ENCODE assay signal across 17 cellular contexts in genomic region chr1:53063744-53064515, GRCh38. TPM values are rescaled to one million over a fixed set of nuclear protein-coding genes. Genes with fewer than 3 reads are reported as not detected.
DNase-seq lines count a peak whose midpoint lies in the region; ATAC-seq and TF ChIP-seq lines count a peak whose summit lies in the region.
"Had no signal": no experiment of that assay in that cellular context is flagged by ENCODE, and none has a peak within 500 bp of the region (broad histone marks: within the 10 kb centered on the region; RNA-seq: fewer than 3 reads in every experiment).

No MANE protein-coding gene starts in this region.

- dilution Hi-C loops in IMR-90 (cut with HindIII; ENCODE audit: low sequenced_read_pairs, unreplicated experiment), result no loop called here

- H2AK9ac ChIP-seq in IMR-90 (replicated peaks; ENCODE audit: low read depth, low read length, poor library complexity), result no peak overlapping the region

- no peak overlapping the region for H3K4me2 ChIP-seq in IMR-90 (ENCODE audit: low read depth, low read length)

- H3K4me1 ChIP-seq in IMR-90 (ENCODE audit: control insufficient read depth, insufficient read depth, low read length), result peaks cover 13% of the 10 kb centered on the region
- peaks cover 8 to 39% (median 10%) of the 10 kb centered on the region in 3 donors for H3K4me1 ChIP-seq in esophagus squamous epithelium
- peaks cover 37% of the 10 kb centered on the region for H3K4me1 ChIP-seq in suprapubic skin

- H3K27ac ChIP-seq in IMR-90 (ENCODE audit: insufficient read depth, low read length) (no peak overlapping the region), esophagus squamous epithelium (peak overlapping the region in 2 of 4 donors; percentile 62 to 86), suprapubic skin (no peak overlapping the region)
- H3K27ac ChIP-seq: C4-2B had no signal

- no peak overlapping the region; the same call in 1 of the 2 replicates for H2BK120ac ChIP-seq in IMR-90 (ENCODE audit: low read depth, low read length)

- H3K79me1 ChIP-seq in IMR-90 (ENCODE audit: low read depth in 1 of 2, low read length in 2 of 2), result peaks cover 0 to 6% of the 10 kb centered on the region in 2 experiments; a peak in 1 of 4 replicates

- no peak overlapping the region; the same call in 1 of the 2 replicates for H3K4ac ChIP-seq in IMR-90 (ENCODE audit: low read depth, low read length)

- no peak overlapping the region for H3K27ac Mint-ChIP-seq in naive thymus-derived CD8-positive, alpha-beta T cell
- H3K27ac Mint-ChIP-seq: activated naive CD4-positive, alpha-beta T cell treated with anti-CD3 and anti-CD28 coated beads, Interleukin-2, amount 50 U/mL, for 72 hours had no signal

- H3K36me3 ChIP-seq in IMR-90 (ENCODE audit: control insufficient read depth, insufficient read depth, low read length) (peaks cover 1% of the 10 kb centered on the region; the same call in 1 of the 2 replicates), esophagus squamous epithelium (no peaks in the 10 kb centered on the region), suprapubic skin (no peaks in the 10 kb centered on the region)
- H3K36me3 ChIP-seq: Peyer's patch had no signal

- H3K4me3 Mint-ChIP-seq in naive thymus-derived CD8-positive, alpha-beta T cell, result peak overlapping the region in 8 of 10 donors; percentile 28 to 79 (median 66)

- TF ChIP-seq EP300 in suprapubic skin (IDR thresholded peaks at IDR 0.05), result no peak

- TF ChIP-seq CTCF in IMR-90 (conservative IDR thresholded peaks at IDR 0.05; ENCODE audit: low read depth, low read length), result no peak
- no peak for TF ChIP-seq CTCF in esophagus squamous epithelium (IDR thresholded peaks at IDR 0.05)
- TF ChIP-seq CTCF in suprapubic skin (IDR thresholded peaks at IDR 0.05), result no peak

- WGBS in IMR-90 (ENCODE audit: extremely low coverage in 2 of 2, insufficient read length in 1 of 2), 2 experiments, result no CpG with 5 or more reads among the region's 9 CpGs
- WGBS in esophagus squamous epithelium, 2 donors, result 86 to 92% methylated on average over 6 to 9 of the region's 9 CpGs
- WGBS in suprapubic skin, result 88% methylated on average over 9 of the region's 9 CpGs

- intact Hi-C loops in IMR-90 (cut with micrococcal nuclease), result loop anchor here (5.0 kb wide), 2 partner anchors 118 to 133 kb away; partner anchors contain the start of gene CPT2
- intact Hi-C loops in esophagus squamous epithelium (cut with DNase I), result no loop called here

- no peak overlapping the region for H4K91ac ChIP-seq in IMR-90 (ENCODE audit: insufficient read depth, low read depth, low read length)

- POLR2A ChIA-PET in IMR-90 (lab: Charles Lee; ENCODE audit: unreplicated experiment), result no interaction called here
- POLR2A ChIA-PET in naive thymus-derived CD8-positive, alpha-beta T cell (lab: Charles Lee), result no interaction called here

- peaks cover 7% of the 10 kb centered on the region; the same call in 1 of the 2 replicates for H3K9me1 ChIP-seq in IMR-90 (ENCODE audit: insufficient read depth, low read length)

- CTCF ChIA-PET in IMR-90 (lab: Yijun Ruan, JAX), result no interaction called here

- H3K4me3 ChIP-seq in IMR-90 (ENCODE audit: insufficient read depth, low read depth, low read length) (no peak overlapping the region), esophagus squamous epithelium (peak overlapping the region in 3 of 4 donors; percentile 48 to 69 (median 58)), suprapubic skin (peak overlapping the region; percentile 57)
- H3K4me3 ChIP-seq: GM12878 had no signal

- peaks cover 0 to 3% (median 0%) of the 10 kb centered on the region in 9 donors for H3K9me3 Mint-ChIP-seq in naive thymus-derived CD8-positive, alpha-beta T cell
- H3K9me3 Mint-ChIP-seq: activated naive CD4-positive, alpha-beta T cell treated with anti-CD3 and anti-CD28 coated beads, Interleukin-2, amount 50 U/mL, for 72 hours had no signal

- no peak for ATAC-seq in IMR-90 (ENCODE audit: low read depth)
- ATAC-seq in naive thymus-derived CD8-positive, alpha-beta T cell, result no peak
- no peak for ATAC-seq in HG03097 (IDR thresholded peaks at IDR 0.05; ENCODE audit: low FRiP score, unreplicated experiment)
- ATAC-seq: GM12878 had no signal

- TSS peak; percentile 3 for BruUV-seq in IMR-90 (replicated peaks; lab: Mats Ljungman, UMichigan)

- H4K20me1 ChIP-seq in IMR-90 (ENCODE audit: insufficient read depth, low read length), result no peaks in the 10 kb centered on the region

- peaks cover 8 to 20% (median 13%) of the 10 kb centered on the region in 4 donors for H3K4me1 Mint-ChIP-seq in naive thymus-derived CD8-positive, alpha-beta T cell

- H3K23ac ChIP-seq in IMR-90 (ENCODE audit: low read depth, low read length), result no peak overlapping the region; the same call in 1 of the 2 replicates

- H3K36me3 Mint-ChIP-seq in naive thymus-derived CD8-positive, alpha-beta T cell, result peaks cover 0 to 2% (median 0%) of the 10 kb centered on the region in 3 donors
- H3K36me3 Mint-ChIP-seq: activated naive CD4-positive, alpha-beta T cell treated with anti-CD3 and anti-CD28 coated beads, Interleukin-2, amount 50 U/mL, for 72 hours had no signal

- no peak overlapping the region for H2BK15ac ChIP-seq in IMR-90 (ENCODE audit: low read depth, low read length)

- no peak overlapping the region for H3K18ac ChIP-seq in IMR-90 (ENCODE audit: low read depth, low read length)

- peak overlapping the region; percentile 60 for H2AK5ac ChIP-seq in IMR-90 (ENCODE audit: low read depth, low read length)

- H3K56ac ChIP-seq in IMR-90 (ENCODE audit: extremely low read depth, insufficient read depth, low read length), result no peak overlapping the region

- H4K5ac ChIP-seq in IMR-90 (ENCODE audit: low read depth, low read length), result no peak overlapping the region

- DNase-seq in IMR-90 (no peak), esophagus squamous epithelium (lab: John Stamatoyannopoulos, UW) (no peak), suprapubic skin (ENCODE audit: low spot score in 2 of 2) (no peak), occipital lobe (lab: John Stamatoyannopoulos, UW) (no peak), SIG-M5 (lab: John Stamatoyannopoulos, UW) (no peak)
- no peak for DNase-seq in naive thymus-derived CD8-positive, alpha-beta T cell
- DNase-seq: activated CD4-positive, CD25-positive, alpha-beta regulatory T cell; hypothalamus; NCI-H69 had no signal

- TF ChIP-seq RAD21 in IMR-90 (IDR thresholded peaks at IDR 0.05; ENCODE audit: low read length), result no peak

- in situ Hi-C loops in IMR-90 (cut with MboI; ENCODE audit: low sequenced_read_pairs), result no loop called here

- H2AFZ ChIP-seq in IMR-90 (replicated peaks; ENCODE audit: low read length, poor library complexity), result no peak overlapping the region

- peaks cover 22 to 62% (median 27%) of the 10 kb centered on the region in 5 donors for H3K27me3 Mint-ChIP-seq in naive thymus-derived CD8-positive, alpha-beta T cell

- H3K27me3 ChIP-seq in IMR-90 (ENCODE audit: control insufficient read depth, insufficient read depth, low read length) (peaks cover 2% of the 10 kb centered on the region; the same call in 1 of the 2 replicates), esophagus squamous epithelium (peaks cover 0 to 39% (median 8%) of the 10 kb centered on the region in 4 donors), suprapubic skin (peaks cover 29% of the 10 kb centered on the region)

- TF ChIP-seq POLR2A in IMR-90 (IDR thresholded peaks at IDR 0.05; ENCODE audit: low read depth, low read length) (no peak), esophagus squamous epithelium (IDR thresholded peaks at IDR 0.05) (no peak), suprapubic skin (IDR thresholded peaks at IDR 0.05) (no peak)

- H2BK20ac ChIP-seq in IMR-90 (ENCODE audit: low read depth, low read length), result no peak overlapping the region

- H4K8ac ChIP-seq in IMR-90 (ENCODE audit: low read depth in 2 of 2, low read length in 2 of 2), result no peak overlapping the region

- no peak overlapping the region for H2BK5ac ChIP-seq in IMR-90 (ENCODE audit: low read depth, low read length, poor library complexity, severe bottlenecking)

- H3K14ac ChIP-seq in IMR-90 (replicated peaks; ENCODE audit: low read depth, low read length), result no peak overlapping the region

- no peaks in the 10 kb centered on the region for H3K9me3 ChIP-seq in IMR-90 (ENCODE audit: control insufficient read depth, insufficient read depth, low read length)
- no peaks in the 10 kb centered on the region for H3K9me3 ChIP-seq in esophagus squamous epithelium
- no peaks in the 10 kb centered on the region for H3K9me3 ChIP-seq in suprapubic skin
- H3K9me3 ChIP-seq: Peyer's patch had no signal

- H3K9ac ChIP-seq in IMR-90 (ENCODE audit: low read depth, low read length), result no peak overlapping the region

TF ChIP-seq in IMR-90, 13 proteins besides CTCF, POLR2A, EP300 and RAD21:
- TF ChIP-seq CHD1 (IDR thresholded peaks at IDR 0.05; ENCODE audit: low read depth, low read length) (no peak), MXI1 (IDR thresholded peaks at IDR 0.05; ENCODE audit: borderline replicate concordance, low read depth, low read length) (no peak), SMC3 (IDR thresholded peaks at IDR 0.05; ENCODE audit: low read depth, low read length) (no peak), FOS (IDR thresholded peaks at IDR 0.05; ENCODE audit: low read depth, low read length) (no peak), RCOR1 (IDR thresholded peaks at IDR 0.05; ENCODE audit: insufficient replicate concordance, low read length) (no peak), MAZ (IDR thresholded peaks at IDR 0.05; ENCODE audit: borderline replicate concordance, low read depth, low read length) (no peak), CEBPB (IDR thresholded peaks at IDR 0.05; ENCODE audit: low read depth, low read length) (no peak), USF2 (IDR thresholded peaks at IDR 0.05; ENCODE audit: low read depth, low read length) (no peak), MAFK (IDR thresholded peaks at IDR 0.05; ENCODE audit: low read depth, low read length) (no peak), NFE2L2 (IDR thresholded peaks at IDR 0.05; ENCODE audit: low read depth, low read length) (no peak)

RNA-seq across cellular contexts. Expression of gene PODN, which starts 1.9 kb away (rescaled TPM):
- total RNA-seq in IMR-90 (2012; rRNA removed) (0.54 and 0.56 TPM in 2 replicates), esophagus squamous epithelium (100 to 1,000 TPM in 1 of 4 donors, 10 to 100 TPM in 2, 1 to 10 TPM in 1; 5.1 to 107 (median 19.0) TPM), suprapubic skin (10 to 100 TPM; 13.9 to 32.8 (median 19.8) TPM), occipital lobe (1.2 TPM)
- polyA plus RNA-seq in IMR-90 (2012; rRNA removed), result 5.4 and 6.2 TPM in 2 replicates
- polyA plus RNA-seq in IMR-90 (2012; cell fraction: cytosol; rRNA removed), result 4.1 and 10.2 TPM in 2 replicates
- polyA plus RNA-seq in IMR-90 (2012; cell fraction: nucleus; rRNA removed; ENCODE audit: low replicate concordance), result 28.0 and 31.3 TPM in 2 replicates
- total RNA-seq in naive thymus-derived CD8-positive, alpha-beta T cell, result not detected
- polyA plus RNA-seq in naive thymus-derived CD8-positive, alpha-beta T cell, result under 1 TPM in 1 of 3 donors, not detected in 2; 0.35 TPM
- total RNA-seq: activated naive CD4-positive, alpha-beta T cell treated with anti-CD3 and anti-CD28 coated beads, Interleukin-2, amount 50 U/mL, for 72 hours; HT1080; MCF 10A; T-helper 1 cell treated with Interleukin-12 subunit alpha and Interleukin-12 subunit beta and Interleukin-4 antibody, amounts not matched to agents 30 ng/mL and 1 ng/mL, for 36 hours had no signal
- polyA plus RNA-seq: GM12878 had no signal
